1 cellular context compared by ENCODE assay signal in genomic region chr1:8368956-8369639, GRCh38.
TF ChIP-seq lines count a peak whose summit lies in the region.

No MANE protein-coding gene starts in this region.

TF ChIP-seq in K562, 482 proteins besides CTCF, POLR2A, EP300 and RAD21 (continued from another document):
- TF ChIP-seq CHD7 (IDR thresholded peaks at IDR 0.05; ENCODE audit: low read depth, low read length) (no peak), SIX5 (IDR thresholded peaks at IDR 0.05; ENCODE audit: borderline replicate concordance in 1 of 2, insufficient read depth in 1 of 2, low read depth in 1 of 2, low read length in 2 of 2) (no peak), NCOA2 (IDR thresholded peaks at IDR 0.05; ENCODE audit: partially characterized antibody in 2 of 2) (no peak), ETS2 (tag; IDR thresholded peaks at IDR 0.05; ENCODE audit: borderline replicate concordance, poor library complexity, severe bottlenecking) (no peak), ZNF24 (IDR thresholded peaks at IDR 0.05) (no peak), RBFOX2 (IDR thresholded peaks at IDR 0.05; ENCODE audit: low read depth, low read length) (no peak), MAFG (tag; conservative IDR thresholded peaks at IDR 0.05) (no peak), CEBPB (tag; IDR thresholded peaks at IDR 0.05) (no peak), PPARD (CRISPR knock-in tag; IDR thresholded peaks at IDR 0.05) (no peak), ZNF707 (CRISPR knock-in tag; conservative IDR thresholded peaks at IDR 0.05) (no peak), ZNF644 (tag; IDR thresholded peaks at IDR 0.05; ENCODE audit: low read depth) (no peak), ZBTB17 (CRISPR knock-in tag; IDR thresholded peaks at IDR 0.05) (no peak)
